24 cellular contexts compared by ENCODE assay signal in the genomic region with DNA sequence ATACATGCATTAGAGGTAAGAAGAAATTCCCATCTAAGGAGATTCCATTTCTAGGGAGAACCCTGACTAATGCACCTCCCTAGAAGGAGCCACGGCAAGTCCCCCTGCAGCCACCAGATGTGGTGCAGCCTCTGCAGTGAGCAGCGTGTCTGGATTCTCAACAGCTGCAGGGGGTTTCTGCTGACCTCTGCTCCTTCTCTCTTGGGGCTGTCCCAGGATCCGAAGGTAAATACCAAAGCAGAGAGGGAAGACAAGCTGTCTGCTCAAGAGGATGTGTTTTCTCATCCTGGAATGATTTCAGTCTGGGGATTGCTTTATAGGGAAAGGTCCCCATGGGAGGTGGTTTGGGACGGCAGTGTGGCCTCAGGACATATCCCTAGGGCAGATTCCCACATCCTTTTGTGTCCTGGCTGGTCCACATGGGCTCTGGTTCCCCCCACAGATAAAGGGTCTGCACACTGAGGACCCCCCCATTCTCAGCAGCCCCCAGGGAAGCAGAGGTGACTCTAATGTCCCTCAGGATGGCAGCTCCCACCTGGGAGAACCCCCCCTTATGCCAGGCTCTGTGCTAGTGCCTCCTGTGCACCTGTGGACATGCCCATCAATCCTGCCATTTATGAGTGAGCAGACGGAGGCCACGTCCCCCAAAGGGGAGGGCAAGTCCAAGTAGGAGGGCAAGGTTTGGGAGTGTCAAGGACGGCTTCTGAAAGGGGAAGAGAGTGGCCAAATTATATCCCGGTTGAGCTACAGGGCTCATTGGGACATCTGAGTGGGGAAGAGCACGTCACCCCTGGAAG. TPM values are rescaled to one million over a fixed set of nuclear protein-coding genes. Genes with fewer than 3 reads are reported as not detected.
DNase-seq lines count a peak whose midpoint lies in the region; ATAC-seq, FAIRE-seq and TF ChIP-seq lines count a peak whose summit lies in the region.
"Had no signal": no experiment of that assay in that cellular context is flagged by ENCODE, and none has a peak within 500 bp of the region (broad histone marks: within the 10 kb centered on the region; RNA-seq: fewer than 3 reads in every experiment).

No MANE protein-coding gene starts in this region.

- H3K27ac ChIP-seq in upper lobe of right lung = no peak overlapping the region
- H3K27ac ChIP-seq: GM23248, HL-60, PC-9, SJSA1 had no signal

- H3K9me3 ChIP-seq in mucosa of descending colon (no peaks in the 10 kb centered on the region), upper lobe of right lung (no peaks in the 10 kb centered on the region)
- H3K9me3 ChIP-seq: BE2C, SJSA1 had no signal

- H3K4me1 ChIP-seq in mucosa of descending colon (ENCODE audit: low read depth) = peaks cover 9% of the 10 kb centered on the region
- peaks cover 9% of the 10 kb centered on the region for H3K4me1 ChIP-seq in upper lobe of right lung
- H3K4me1 ChIP-seq: BE2C, SJSA1 had no signal

- H3K4me3 ChIP-seq in bronchial epithelial cell (ENCODE audit: low read depth, low read length) = no peak overlapping the region
- H3K4me3 ChIP-seq in mucosa of descending colon = no peak overlapping the region
- H3K4me3 ChIP-seq in upper lobe of right lung = no peak overlapping the region
- H3K4me3 ChIP-seq: GM23248, PC-9, SJSA1 had no signal

- no peak for TF ChIP-seq CTCF in bronchial epithelial cell (IDR thresholded peaks at IDR 0.05; ENCODE audit: insufficient read depth, low read length, severe bottlenecking)
- TF ChIP-seq CTCF in mucosa of descending colon (IDR thresholded peaks at IDR 0.05) = no peak
- no peak for TF ChIP-seq CTCF in upper lobe of right lung (IDR thresholded peaks at IDR 0.05)

- ATAC-seq in mucosa of descending colon (peak; percentile 56), upper lobe of right lung (no peak)

- H3K27me3 ChIP-seq in bronchial epithelial cell (ENCODE audit: control insufficient read depth, insufficient read depth, low read length) (no peaks in the 10 kb centered on the region), upper lobe of right lung (no peaks in the 10 kb centered on the region)
- H3K27me3 ChIP-seq: BE2C, SJSA1 had no signal

- no peaks in the 10 kb centered on the region for H3K36me3 ChIP-seq in bronchial epithelial cell (ENCODE audit: control insufficient read depth, insufficient read depth, low read length)
- no peaks in the 10 kb centered on the region for H3K36me3 ChIP-seq in mucosa of descending colon (ENCODE audit: low read depth)
- H3K36me3 ChIP-seq in upper lobe of right lung = no peaks in the 10 kb centered on the region
- H3K36me3 ChIP-seq: BE2C, SJSA1 had no signal

- FAIRE-seq in bronchial epithelial cell (lab: Jason Lieb, UNC) = peak; percentile 79

- DNase-seq in CD1c-positive myeloid dendritic cell (ENCODE audit: extremely low spot score) = peak; percentile 7
- DNase-seq in bronchial epithelial cell (ENCODE audit: low read depth) = no peak
- DNase-seq in mucosa of descending colon = no peak
- DNase-seq in upper lobe of right lung = peak; percentile 25
- DNase-seq in NCI-H1417 treated with DMSO at 0.1 percent for 48 hours (lab: John Stamatoyannopoulos, UW) = no peak
- no peak for DNase-seq in NOMO-1 treated with dmso at 0.1 percent for 144 hours (lab: John Stamatoyannopoulos, UW; ENCODE audit: unreplicated experiment)
- DNase-seq in amygdala (lab: John Stamatoyannopoulos, UW) = no peak
- DNase-seq: 8988T, ACHN, BE2C, Calu3, GM23248, H7, NCI-H1092, NCI-H1436, NCI-H187, NCI-H2171 treated with DMSO at 0.1 percent for 48 hours, NCI-H524, NCI-H748 treated with DMSO at 0.1 percent for 48 hours, PC-9, Right ventricle myocardium superior, RPMI8226 had no signal

- intact Hi-C loops in mucosa of descending colon (cut with DNase I, micrococcal nuclease) = no loop called here
- intact Hi-C loops in upper lobe of right lung (cut with DNase I) = no loop called here

RNA-seq across cellular contexts. Expression of gene OR10H5, which starts 10.3 kb away (rescaled TPM):
- not detected in 2 replicates for total RNA-seq in bronchial epithelial cell
- not detected for total RNA-seq in mucosa of descending colon
- not detected for total RNA-seq in upper lobe of right lung
- total RNA-seq: Calu3, GM23248, H7, PC-9, Right ventricle myocardium superior, SJSA1 had no signal

RNA-seq across cellular contexts. Expression of gene OR10H1, which starts 38.3 kb away (rescaled TPM):
- not detected in 2 replicates for total RNA-seq in bronchial epithelial cell
- total RNA-seq in mucosa of descending colon = under 1 TPM; 0.06 to 0.07 (median 0.06) TPM
- not detected for total RNA-seq in upper lobe of right lung
- total RNA-seq: GM23248, H7, Right ventricle myocardium superior, SJSA1 had no signal

RNA-seq across cellular contexts. Expression of gene OR10H3, which starts 39.4 kb away (rescaled TPM):
- total RNA-seq in bronchial epithelial cell = not detected in 2 replicates
- total RNA-seq in mucosa of descending colon = not detected
- not detected for total RNA-seq in upper lobe of right lung
- total RNA-seq: Calu3, GM23248, H7, PC-9, Right ventricle myocardium superior, SJSA1 had no signal

RNA-seq across cellular contexts. Expression of gene OR10H2, which starts 49.4 kb away (rescaled TPM):
- total RNA-seq in bronchial epithelial cell (not detected in 2 replicates), mucosa of descending colon (not detected), upper lobe of right lung (not detected)
- total RNA-seq: Calu3, GM23248, H7, PC-9, Right ventricle myocardium superior, SJSA1 had no signal

Comparison
In these comparisons a context has a peak if more than half of its experiments do, and no peak if none do; other contexts are left out.
1. DNase-seq: peak in CD1c-positive myeloid dendritic cell (single experiment) and upper lobe of right lung (single experiment); none in bronchial epithelial cell (single experiment), mucosa of descending colon (0 of 3), NCI-H1417 treated with DMSO at 0.1 percent for 48 hours (single experiment), NOMO-1 treated with dmso at 0.1 percent for 144 hours (single experiment) and amygdala (0 of 56).